In the genomic region with DNA sequence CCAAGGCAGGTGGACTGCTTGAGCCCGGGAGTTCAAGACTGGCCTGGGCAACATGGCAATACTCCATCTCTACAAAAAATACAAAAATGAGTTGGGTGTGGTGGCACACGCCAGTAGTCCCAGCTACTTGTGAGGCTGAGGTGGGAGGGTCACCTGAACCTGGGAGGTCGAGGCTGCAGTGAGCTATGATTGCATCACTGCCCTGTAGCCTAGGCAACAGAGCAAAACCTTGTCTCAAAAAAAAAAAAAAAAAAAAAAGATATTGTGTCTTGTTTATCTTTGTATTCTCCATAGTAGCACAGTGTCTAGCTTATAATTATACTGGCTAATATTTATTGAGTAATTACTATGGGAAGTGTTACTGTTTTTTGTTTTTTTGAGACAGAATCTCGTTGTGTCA, we compare ENCODE assay signal across 16 cellular contexts. TPM values are rescaled to one million over a fixed set of nuclear protein-coding genes. Genes with fewer than 3 reads are reported as not detected.
DNase-seq lines count a peak whose midpoint lies in the region; ATAC-seq and TF ChIP-seq lines count a peak whose summit lies in the region.
"Had no signal": no experiment of that assay in that cellular context is flagged by ENCODE, and none has a peak within 500 bp of the region (broad histone marks: within the 10 kb centered on the region; RNA-seq: fewer than 3 reads in every experiment).

No MANE protein-coding gene starts in this region.

- intact Hi-C loops in IMR-90 (cut with micrococcal nuclease), result no loop called here

- no peak overlapping the region for H4K5ac ChIP-seq in IMR-90 (ENCODE audit: low read depth, low read length)

- no peaks in the 10 kb centered on the region for H3K9me3 Mint-ChIP-seq in chondrocyte (ENCODE audit: low read depth)
- no peaks in the 10 kb centered on the region for H3K9me3 Mint-ChIP-seq in activated T-helper 17 cell treated with anti-CD3 and anti-CD28 coated beads, Interleukin-2, amount 50 U/mL, for 72 hours
- H3K9me3 Mint-ChIP-seq: CD4-positive, alpha-beta memory T cell had no signal

- no peak overlapping the region for H3K9ac ChIP-seq in IMR-90 (ENCODE audit: low read depth, low read length)
- H3K9ac ChIP-seq: BLaER1, GM23248 had no signal

- no peaks in the 10 kb centered on the region for H3K79me1 ChIP-seq in IMR-90 (ENCODE audit: low read depth in 1 of 2, low read length in 2 of 2)

- no peaks in the 10 kb centered on the region for H3K36me3 Mint-ChIP-seq in chondrocyte (ENCODE audit: low read depth)
- H3K36me3 Mint-ChIP-seq in activated T-helper 17 cell treated with anti-CD3 and anti-CD28 coated beads, Interleukin-2, amount 50 U/mL, for 72 hours (ENCODE audit: low read depth), result no peaks in the 10 kb centered on the region
- H3K36me3 Mint-ChIP-seq: CD14-positive monocyte; CD4-positive, alpha-beta memory T cell had no signal

- no peak overlapping the region for H2BK120ac ChIP-seq in IMR-90 (ENCODE audit: low read depth, low read length)

- DNase-seq in IMR-90, result no peak
- peak; percentile 22 for DNase-seq in chondrocyte (ENCODE audit: low spot score)
- DNase-seq in AG08396 (ENCODE audit: low spot score), result no peak
- DNase-seq: CD4-positive, alpha-beta memory T cell; DMS153; DMS79; GDM1; GM23248; HCEC 1CT had no signal

- BruUV-seq in IMR-90 (replicated peaks; lab: Mats Ljungman, UMichigan), result no TSS peak

- H3K56ac ChIP-seq in IMR-90 (ENCODE audit: extremely low read depth, insufficient read depth, low read length), result no peak overlapping the region

- H3K9me1 ChIP-seq in IMR-90 (ENCODE audit: insufficient read depth, low read length), result no peaks in the 10 kb centered on the region

- in situ Hi-C loops in IMR-90 (cut with MboI; ENCODE audit: low sequenced_read_pairs), result no loop called here

- H4K8ac ChIP-seq in IMR-90 (ENCODE audit: low read depth in 2 of 2, low read length in 2 of 2), result no peak overlapping the region

- TF ChIP-seq CTCF in IMR-90 (conservative IDR thresholded peaks at IDR 0.05; ENCODE audit: low read depth, low read length), result no peak
- TF ChIP-seq CTCF in chondrocyte (IDR thresholded peaks at IDR 0.05), result no peak

- TF ChIP-seq RAD21 in IMR-90 (IDR thresholded peaks at IDR 0.05; ENCODE audit: low read length), result no peak

- no peaks in the 10 kb centered on the region for H3K9me3 ChIP-seq in IMR-90 (ENCODE audit: control insufficient read depth, insufficient read depth, low read length)
- H3K9me3 ChIP-seq: A549, BLaER1 had no signal

- H3K18ac ChIP-seq in IMR-90 (ENCODE audit: low read depth, low read length), result no peak overlapping the region

- peaks cover 21% of the 10 kb centered on the region for H3K27me3 ChIP-seq in IMR-90 (ENCODE audit: control insufficient read depth, insufficient read depth, low read length)
- H3K27me3 ChIP-seq: BLaER1 had no signal

- no peaks in the 10 kb centered on the region for H3K36me3 ChIP-seq in IMR-90 (ENCODE audit: control insufficient read depth, insufficient read depth, low read length)
- H3K36me3 ChIP-seq: BLaER1 had no signal

- no peak overlapping the region for H2BK20ac ChIP-seq in IMR-90 (ENCODE audit: low read depth, low read length)

- WGBS in IMR-90 (ENCODE audit: extremely low coverage in 2 of 2, insufficient read length in 1 of 2), 2 experiments, result no CpG with 5 or more reads among the region's 4 CpGs

- H2AK5ac ChIP-seq in IMR-90 (ENCODE audit: low read depth, low read length), result no peak overlapping the region

- no peak overlapping the region for H3K27ac Mint-ChIP-seq in chondrocyte (ENCODE audit: unreplicated experiment)
- H3K27ac Mint-ChIP-seq in activated T-helper 17 cell treated with anti-CD3 and anti-CD28 coated beads, Interleukin-2, amount 50 U/mL, for 72 hours, result no peak overlapping the region
- H3K27ac Mint-ChIP-seq: CD4-positive, alpha-beta memory T cell had no signal

- H3K23ac ChIP-seq in IMR-90 (ENCODE audit: low read depth, low read length), result no peak overlapping the region

- H2AK9ac ChIP-seq in IMR-90 (replicated peaks; ENCODE audit: low read depth, low read length, poor library complexity), result no peak overlapping the region

- no peak overlapping the region for H3K4me3 Mint-ChIP-seq in chondrocyte (ENCODE audit: unreplicated experiment)
- H3K4me3 Mint-ChIP-seq in activated T-helper 17 cell treated with anti-CD3 and anti-CD28 coated beads, Interleukin-2, amount 50 U/mL, for 72 hours, result no peak overlapping the region
- H3K4me3 Mint-ChIP-seq: CD14-positive monocyte; CD4-positive, alpha-beta memory T cell had no signal

- H3K14ac ChIP-seq in IMR-90 (replicated peaks; ENCODE audit: low read depth, low read length), result no peak overlapping the region

- H2AFZ ChIP-seq in IMR-90 (replicated peaks; ENCODE audit: low read length, poor library complexity), result no peak overlapping the region
- H2AFZ ChIP-seq: GM23248 had no signal

- H3K27me3 Mint-ChIP-seq in chondrocyte (ENCODE audit: low read depth), result peaks cover 19% of the 10 kb centered on the region
- peaks cover 7% of the 10 kb centered on the region for H3K27me3 Mint-ChIP-seq in activated T-helper 17 cell treated with anti-CD3 and anti-CD28 coated beads, Interleukin-2, amount 50 U/mL, for 72 hours

- no peak overlapping the region for H3K4me3 ChIP-seq in IMR-90 (ENCODE audit: insufficient read depth, low read depth, low read length)
- H3K4me3 ChIP-seq: A549, BLaER1, GM23248 had no signal

- POLR2A ChIA-PET in IMR-90 (lab: Charles Lee; ENCODE audit: unreplicated experiment), result no interaction called here

- H3K4me2 ChIP-seq in IMR-90 (ENCODE audit: low read depth, low read length), result no peak overlapping the region
- H3K4me2 ChIP-seq: A549, BLaER1 had no signal

- no peak overlapping the region for H3K4ac ChIP-seq in IMR-90 (ENCODE audit: low read depth, low read length)

- no peak overlapping the region for H2BK15ac ChIP-seq in IMR-90 (ENCODE audit: low read depth, low read length)

- no peaks in the 10 kb centered on the region for H3K4me1 Mint-ChIP-seq in chondrocyte (ENCODE audit: low read depth)
- H3K4me1 Mint-ChIP-seq in activated T-helper 17 cell treated with anti-CD3 and anti-CD28 coated beads, Interleukin-2, amount 50 U/mL, for 72 hours, result no peaks in the 10 kb centered on the region
- H3K4me1 Mint-ChIP-seq: CD4-positive, alpha-beta memory T cell had no signal

- no peak overlapping the region for H2BK5ac ChIP-seq in IMR-90 (ENCODE audit: low read depth, low read length, poor library complexity, severe bottlenecking)

- dilution Hi-C loops in IMR-90 (cut with HindIII; ENCODE audit: low sequenced_read_pairs, unreplicated experiment), result no loop called here

- no peak for TF ChIP-seq POLR2A in IMR-90 (IDR thresholded peaks at IDR 0.05; ENCODE audit: low read depth, low read length)

- CTCF ChIA-PET in IMR-90 (lab: Yijun Ruan, JAX), result no interaction called here

- H4K20me1 ChIP-seq in IMR-90 (ENCODE audit: insufficient read depth, low read length), result no peaks in the 10 kb centered on the region
- H4K20me1 ChIP-seq: BLaER1 had no signal

- no peak for ATAC-seq in IMR-90 (ENCODE audit: low read depth)
- ATAC-seq in activated T-helper 17 cell treated with anti-CD3 and anti-CD28 coated beads, Interleukin-2, amount 50 U/mL, for 72 hours (replicated peaks), result no peak
- ATAC-seq: A549 had no signal

- no peak overlapping the region for H3K27ac ChIP-seq in IMR-90 (ENCODE audit: insufficient read depth, low read length)
- H3K27ac ChIP-seq: 22Rv1, A549, BLaER1, GM23248 had no signal

- H3K4me1 ChIP-seq in IMR-90 (ENCODE audit: control insufficient read depth, insufficient read depth, low read length), result no peaks in the 10 kb centered on the region
- H3K4me1 ChIP-seq: A549, BLaER1 had no signal

- H4K91ac ChIP-seq in IMR-90 (ENCODE audit: insufficient read depth, low read depth, low read length), result no peak overlapping the region

TF ChIP-seq in IMR-90, 13 proteins besides CTCF, POLR2A, EP300 and RAD21 (continues in another document):
- TF ChIP-seq CEBPB (IDR thresholded peaks at IDR 0.05; ENCODE audit: low read depth, low read length), result peak; percentile 38
- no peak for TF ChIP-seq MAZ (IDR thresholded peaks at IDR 0.05; ENCODE audit: borderline replicate concordance, low read depth, low read length)
- TF ChIP-seq BHLHE40 (IDR thresholded peaks at IDR 0.05; ENCODE audit: low read depth, low read length), result no peak
- TF ChIP-seq RCOR1 (IDR thresholded peaks at IDR 0.05; ENCODE audit: insufficient replicate concordance, low read length), result no peak

RNA-seq across cellular contexts. Expression of a gene that starts 15.8 kb away (rescaled TPM):
- not detected in 2 replicates for total RNA-seq in IMR-90 (2012; rRNA removed)
- not detected in 2 replicates for polyA plus RNA-seq in IMR-90 (2012; rRNA removed)
- polyA plus RNA-seq in IMR-90 (2012; cell fraction: cytosol; rRNA removed), result 0.07 TPM in 1 of 2 replicates, not detected in the other
- polyA plus RNA-seq in IMR-90 (2012; cell fraction: nucleus; rRNA removed; ENCODE audit: low replicate concordance), result not detected in 2 replicates
- not detected in 3 replicates for total RNA-seq in chondrocyte
- under 1 TPM in 1 of 2 donors, not detected in 1; 0.43 TPM for total RNA-seq in activated T-helper 17 cell treated with anti-CD3 and anti-CD28 coated beads, Interleukin-2, amount 50 U/mL, for 72 hours
- total RNA-seq: Daoy, GM23248, HT-29 had no signal
- polyA plus RNA-seq: A549; CD14-positive monocyte; CD4-positive, alpha-beta memory T cell; GM23248 had no signal

RNA-seq across cellular contexts. Expression of a gene that starts 20.4 kb away (rescaled TPM):
- total RNA-seq in IMR-90 (2012; rRNA removed) (not detected in 2 replicates), chondrocyte (not detected in 3 replicates)
- polyA plus RNA-seq in IMR-90 (2012; rRNA removed), result not detected in 2 replicates
- 0.04 TPM in 1 of 2 replicates, not detected in the other for polyA plus RNA-seq in IMR-90 (2012; cell fraction: cytosol; rRNA removed)
- 0.06 TPM in 1 of 2 replicates, not detected in the other for polyA plus RNA-seq in IMR-90 (2012; cell fraction: nucleus; rRNA removed; ENCODE audit: low replicate concordance)
- 1 to 10 TPM in 1 of 2 donors, not detected in 1; 1.1 TPM for total RNA-seq in activated T-helper 17 cell treated with anti-CD3 and anti-CD28 coated beads, Interleukin-2, amount 50 U/mL, for 72 hours
- total RNA-seq: Daoy, GM23248, HT-29 had no signal
- polyA plus RNA-seq: CD14-positive monocyte; CD4-positive, alpha-beta memory T cell; GM23248 had no signal

RNA-seq across cellular contexts. Expression of a gene that starts 27.0 kb away (rescaled TPM):
- total RNA-seq in IMR-90 (2012; rRNA removed) (6.4 and 6.5 TPM in 2 replicates), chondrocyte (21.7 to 33.2 TPM (median 29.3 TPM) in 3 replicates)
- 23.5 and 23.6 TPM in 2 replicates for polyA plus RNA-seq in IMR-90 (2012; rRNA removed)
- polyA plus RNA-seq in IMR-90 (2012; cell fraction: cytosol; rRNA removed), result 16.0 and 21.4 TPM in 2 replicates
- polyA plus RNA-seq in IMR-90 (2012; cell fraction: nucleus; rRNA removed; ENCODE audit: low replicate concordance), result 43.3 and 68.3 TPM in 2 replicates
- 10 to 100 TPM; 14.6 to 43.0 TPM for total RNA-seq in activated T-helper 17 cell treated with anti-CD3 and anti-CD28 coated beads, Interleukin-2, amount 50 U/mL, for 72 hours

RNA-seq across cellular contexts. Expression of a gene that starts 34.5 kb away (rescaled TPM):
- 3.2 and 3.6 TPM in 2 replicates for total RNA-seq in IMR-90 (2012; rRNA removed)
- 10.5 and 12.7 TPM in 2 replicates for polyA plus RNA-seq in IMR-90 (2012; rRNA removed)
- polyA plus RNA-seq in IMR-90 (2012; cell fraction: cytosol; rRNA removed), result 6.8 and 14.5 TPM in 2 replicates
- 27.8 and 85.6 TPM in 2 replicates for polyA plus RNA-seq in IMR-90 (2012; cell fraction: nucleus; rRNA removed; ENCODE audit: low replicate concordance)
- total RNA-seq in chondrocyte, result 15.2 to 21.9 TPM (median 16.3 TPM) in 3 replicates
- total RNA-seq in activated T-helper 17 cell treated with anti-CD3 and anti-CD28 coated beads, Interleukin-2, amount 50 U/mL, for 72 hours, result 10 to 100 TPM; 20.9 to 23.1 TPM

RNA-seq across cellular contexts. Expression of a gene that starts 45.2 kb away (rescaled TPM):
- total RNA-seq in IMR-90 (2012; rRNA removed), result 0.36 and 0.56 TPM in 2 replicates
- polyA plus RNA-seq in IMR-90 (2012; rRNA removed), result 1.2 and 1.6 TPM in 2 replicates
- polyA plus RNA-seq in IMR-90 (2012; cell fraction: cytosol; rRNA removed), result 0.47 and 1.5 TPM in 2 replicates
- 1.1 and 1.2 TPM in 2 replicates for polyA plus RNA-seq in IMR-90 (2012; cell fraction: nucleus; rRNA removed; ENCODE audit: low replicate concordance)
- total RNA-seq in chondrocyte, result not detected in 3 replicates
- total RNA-seq in activated T-helper 17 cell treated with anti-CD3 and anti-CD28 coated beads, Interleukin-2, amount 50 U/mL, for 72 hours, result under 1 TPM; 0.28 to 0.37 TPM
- total RNA-seq: Daoy had no signal
- polyA plus RNA-seq: CD4-positive, alpha-beta memory T cell had no signal
